In the genomic region with DNA sequence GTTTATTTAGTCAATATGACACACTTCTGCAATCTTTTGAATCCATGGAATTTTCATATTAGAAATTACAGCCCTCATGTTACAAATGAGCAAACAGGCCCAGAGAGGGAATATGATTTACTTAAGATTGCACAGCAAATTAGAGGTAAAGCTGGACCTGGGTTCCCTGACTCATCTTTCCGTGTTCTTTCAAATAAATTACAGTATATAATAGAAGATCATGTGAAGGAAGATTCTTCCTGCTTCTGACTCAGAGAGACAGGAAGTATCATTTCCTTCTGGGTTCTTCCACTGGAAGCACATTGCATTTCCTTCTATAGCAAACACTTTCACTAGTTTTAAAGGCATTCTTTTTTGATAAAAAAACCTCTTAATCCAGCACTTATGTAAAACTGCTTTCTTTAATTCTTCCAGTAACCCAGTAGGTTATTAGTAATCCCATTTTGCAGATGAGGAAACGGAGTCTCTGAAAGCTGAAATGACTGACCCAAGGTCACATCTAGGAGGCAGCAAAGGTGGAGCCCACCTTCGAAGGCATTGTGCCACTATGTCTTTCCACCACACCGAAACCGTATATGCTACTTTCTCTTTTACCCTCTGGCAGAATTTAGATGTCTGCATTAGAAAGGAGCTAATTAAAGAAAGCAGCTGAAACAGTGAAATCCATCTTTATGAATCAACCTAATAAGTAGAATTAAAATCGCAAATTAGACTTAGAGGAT, we compare ENCODE assay signal across 14 cellular contexts.
A peak's percentile ranks its signal among the peaks of the same experiment; 100 is the strongest.
DNase-seq lines count a peak whose midpoint lies in the region; ATAC-seq, FAIRE-seq and TF ChIP-seq lines count a peak whose summit lies in the region.
"Had no signal": no experiment of that assay in that cellular context is flagged by ENCODE, and none has a peak within 500 bp of the region (broad histone marks: within the 10 kb centered on the region; RNA-seq: fewer than 3 reads in every experiment).

No MANE protein-coding gene starts in this region.

- ATAC-seq in HG02870 (IDR thresholded peaks at IDR 0.05; ENCODE audit: unreplicated experiment) (no peak), GM18907 (IDR thresholded peaks at IDR 0.05; ENCODE audit: unreplicated experiment) (no peak), GM18867 (IDR thresholded peaks at IDR 0.05; ENCODE audit: unreplicated experiment) (no peak)

- H3K9me3 ChIP-seq in AG04450 (ENCODE audit: control insufficient read depth, insufficient read depth, low read length) (no peaks in the 10 kb centered on the region), MG63 (no peaks in the 10 kb centered on the region), keratinocyte (ENCODE audit: control insufficient read depth, low read depth, low read length) (no peaks in the 10 kb centered on the region)

- H3K9ac ChIP-seq in keratinocyte (ENCODE audit: control insufficient read depth, extremely low read depth, insufficient read depth, low read length) = peak overlapping the region; percentile 70

- CTCF ChIA-PET in AG04450 (lab: Charles Lee) = interaction anchor here (0.5 to 0.7 kb wide), 3 partner anchors 15 to 479 kb away, joined by 4 to 5 read pairs (median 4); no protein-coding TSS in a partner anchor

- DNase-seq in AG04450 (ENCODE audit: low read depth, low spot score) (no peak), MG63 (peak; percentile 18), bronchial epithelial cell (ENCODE audit: low read depth) (peak; percentile 89), keratinocyte (ENCODE audit: low read depth, low spot score) (no peak), NCI-H82 treated with DMSO at 0.1 percent for 48 hours (lab: John Stamatoyannopoulos, UW; ENCODE audit: unreplicated experiment) (no peak)
- DNase-seq: activated naive CD8-positive, alpha-beta T cell treated with anti-CD3 and anti-CD28 coated beads for 36 hours; naive B cell; NCI-H1436; stimulated activated CD4-positive, alpha-beta T cell treated with anti-CD3 and anti-CD28 coated beads, Interleukin-12 subunit alpha, Interleukin-12 subunit beta, amount 100 ng/mL, for 4 hours; stimulated activated CD8-positive, alpha-beta memory T cell treated with anti-CD3 and anti-CD28 coated beads, Interleukin-4, amount 100 ng/mL, for 48 hours; T-helper 9 cell had no signal

- H3K4me3 ChIP-seq in AG04450 (ENCODE audit: low read depth, low read length) (no peak overlapping the region; the same call in 1 of the 2 replicates), MG63 (no peak overlapping the region), bronchial epithelial cell (ENCODE audit: low read depth, low read length) (peak overlapping the region; percentile 0), keratinocyte (ENCODE audit: control insufficient read depth in 2 of 3, extremely low read depth in 1 of 3, insufficient read depth in 2 of 3, low read depth in 1 of 3, low read length in 3 of 3) (peak overlapping the region; percentile 1 to 68 (median 48))

- peak overlapping the region; percentile 63 for H3K27ac ChIP-seq in AG04450 (ENCODE audit: low read depth, low read length)
- H3K27ac ChIP-seq in keratinocyte (ENCODE audit: control insufficient read depth, insufficient read depth, low read length) = peak overlapping the region; percentile 97

- H3K27me3 ChIP-seq in AG04450 (ENCODE audit: control insufficient read depth, insufficient read depth, low read length) = no peaks in the 10 kb centered on the region
- no peaks in the 10 kb centered on the region for H3K27me3 ChIP-seq in MG63
- no peaks in the 10 kb centered on the region for H3K27me3 ChIP-seq in bronchial epithelial cell (ENCODE audit: control insufficient read depth, insufficient read depth, low read length)
- H3K27me3 ChIP-seq in keratinocyte (ENCODE audit: control insufficient read depth, extremely low read depth, insufficient read depth, low read length) = no peaks in the 10 kb centered on the region

- no peak for TF ChIP-seq CTCF in AG04450 (IDR thresholded peaks at IDR 0.05; ENCODE audit: low read depth, low read length)
- no peak for TF ChIP-seq CTCF in bronchial epithelial cell (IDR thresholded peaks at IDR 0.05; ENCODE audit: insufficient read depth, low read length, severe bottlenecking)
- TF ChIP-seq CTCF in keratinocyte (optimal IDR thresholded peaks at IDR 0.05 in 1 of 3, IDR thresholded peaks at IDR 0.05 in 1 of 3, conservative IDR thresholded peaks at IDR 0.05 in 1 of 3; ENCODE audit: extremely low read depth in 1 of 3, insufficient read depth in 2 of 3, low read length in 3 of 3) = no peak

- FAIRE-seq in bronchial epithelial cell (lab: Jason Lieb, UNC) (no peak), keratinocyte (lab: Jason Lieb, UNC) (peak; percentile 9)

- no peaks in the 10 kb centered on the region for H3K36me3 ChIP-seq in MG63
- no peaks in the 10 kb centered on the region for H3K36me3 ChIP-seq in bronchial epithelial cell (ENCODE audit: control insufficient read depth, insufficient read depth, low read length)
- H3K36me3 ChIP-seq in keratinocyte (ENCODE audit: control insufficient read depth in 2 of 2, extremely low read depth in 1 of 2, insufficient read depth in 2 of 2, low read length in 2 of 2) = no peaks in the 10 kb centered on the region

- POLR2A ChIA-PET in AG04450 (lab: Yijun Ruan, JAX) = no interaction called here

- H3K9me1 ChIP-seq in keratinocyte (ENCODE audit: control insufficient read depth, extremely low read depth, insufficient read depth, low read length) = no peaks in the 10 kb centered on the region

- no peaks in the 10 kb centered on the region for H4K20me1 ChIP-seq in keratinocyte (ENCODE audit: control insufficient read depth, extremely low read depth, insufficient read depth, low read length)

- H3K4me2 ChIP-seq in keratinocyte (ENCODE audit: control insufficient read depth, extremely low read depth, insufficient read depth, low read depth, low read length) = peak overlapping the region; percentile 84

- no peaks in the 10 kb centered on the region for H3K79me2 ChIP-seq in keratinocyte (ENCODE audit: control insufficient read depth, insufficient read depth, low read length)

- dilution Hi-C loops in keratinocyte (cut with MboI; ENCODE audit: extremely low pct_ligation_motif_present, low sequenced_read_pairs) = no loop called here

- peaks cover 50% of the 10 kb centered on the region for H3K4me1 ChIP-seq in keratinocyte (ENCODE audit: control insufficient read depth, extremely low read depth, insufficient read depth, low read length)

- no peak overlapping the region for H2AFZ ChIP-seq in keratinocyte (ENCODE audit: control insufficient read depth, low read length)

Comparison
In these comparisons a context has a peak if more than half of its experiments do, and no peak if none do; other contexts are left out.
1. DNase-seq: peak in MG63 (single experiment) and bronchial epithelial cell (single experiment); none in AG04450 (single experiment), keratinocyte (single experiment) and NCI-H82 treated with DMSO at 0.1 percent for 48 hours (single experiment).
2. H3K4me3 ChIP-seq: peak in bronchial epithelial cell (single experiment) and keratinocyte (3 of 3); none in AG04450 (single experiment) and MG63 (single experiment).